Comparison of ENCODE assay signal across 1 cellular context in the genomic region with DNA sequence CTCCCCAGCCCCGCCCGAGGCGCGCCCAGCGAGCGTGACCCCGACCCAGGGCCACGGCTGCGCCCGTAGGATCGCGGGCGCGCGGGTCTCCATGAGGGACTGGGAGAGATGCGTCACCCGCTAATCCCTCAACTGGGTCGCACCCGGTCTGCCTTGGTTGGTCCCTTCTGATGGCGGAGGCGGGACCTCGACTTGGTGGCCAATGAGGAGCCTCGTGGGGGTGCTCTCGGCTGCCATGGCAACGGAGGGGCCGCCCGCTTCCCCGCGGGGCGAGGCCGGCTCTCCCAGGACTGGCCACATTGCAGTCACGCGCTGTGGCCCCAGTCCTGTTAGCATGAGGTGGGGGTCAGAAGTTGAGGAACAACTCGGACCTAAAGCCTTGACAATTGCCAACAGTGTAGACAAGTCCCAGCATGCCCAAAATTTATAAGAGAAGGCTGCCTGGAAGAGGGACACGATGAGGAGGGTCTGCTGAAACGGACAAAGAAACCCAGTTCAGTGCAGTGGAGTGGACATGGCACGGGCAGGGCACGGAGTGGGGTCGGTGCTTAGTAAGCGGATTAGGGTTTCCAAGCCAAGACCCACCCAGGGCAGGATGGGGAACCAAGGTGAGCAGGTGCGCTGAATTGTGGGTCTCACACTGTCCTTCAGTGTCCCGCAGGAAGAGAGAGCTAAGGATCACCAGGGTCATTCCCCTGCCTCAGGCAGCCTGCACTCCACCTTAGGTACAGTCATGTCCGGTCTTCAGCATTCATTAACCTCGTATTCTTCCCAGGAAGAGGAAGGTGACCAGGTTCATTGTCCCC.
TF ChIP-seq lines count a peak whose summit lies in the region.

No MANE protein-coding gene starts in this region.

TF ChIP-seq in HepG2, 621 proteins besides CTCF, POLR2A, EP300 and RAD21:
- no peak for TF ChIP-seq POGZ (CRISPR knock-in tag; IDR thresholded peaks at IDR 0.05)
- TF ChIP-seq ZNF770 (CRISPR knock-in tag; IDR thresholded peaks at IDR 0.05), result no peak
- no peak for TF ChIP-seq ISL2 (CRISPR knock-in tag; IDR thresholded peaks at IDR 0.05)
- no peak for TF ChIP-seq ZNF17 (CRISPR knock-in tag; IDR thresholded peaks at IDR 0.05)
- TF ChIP-seq, protein P1, sequence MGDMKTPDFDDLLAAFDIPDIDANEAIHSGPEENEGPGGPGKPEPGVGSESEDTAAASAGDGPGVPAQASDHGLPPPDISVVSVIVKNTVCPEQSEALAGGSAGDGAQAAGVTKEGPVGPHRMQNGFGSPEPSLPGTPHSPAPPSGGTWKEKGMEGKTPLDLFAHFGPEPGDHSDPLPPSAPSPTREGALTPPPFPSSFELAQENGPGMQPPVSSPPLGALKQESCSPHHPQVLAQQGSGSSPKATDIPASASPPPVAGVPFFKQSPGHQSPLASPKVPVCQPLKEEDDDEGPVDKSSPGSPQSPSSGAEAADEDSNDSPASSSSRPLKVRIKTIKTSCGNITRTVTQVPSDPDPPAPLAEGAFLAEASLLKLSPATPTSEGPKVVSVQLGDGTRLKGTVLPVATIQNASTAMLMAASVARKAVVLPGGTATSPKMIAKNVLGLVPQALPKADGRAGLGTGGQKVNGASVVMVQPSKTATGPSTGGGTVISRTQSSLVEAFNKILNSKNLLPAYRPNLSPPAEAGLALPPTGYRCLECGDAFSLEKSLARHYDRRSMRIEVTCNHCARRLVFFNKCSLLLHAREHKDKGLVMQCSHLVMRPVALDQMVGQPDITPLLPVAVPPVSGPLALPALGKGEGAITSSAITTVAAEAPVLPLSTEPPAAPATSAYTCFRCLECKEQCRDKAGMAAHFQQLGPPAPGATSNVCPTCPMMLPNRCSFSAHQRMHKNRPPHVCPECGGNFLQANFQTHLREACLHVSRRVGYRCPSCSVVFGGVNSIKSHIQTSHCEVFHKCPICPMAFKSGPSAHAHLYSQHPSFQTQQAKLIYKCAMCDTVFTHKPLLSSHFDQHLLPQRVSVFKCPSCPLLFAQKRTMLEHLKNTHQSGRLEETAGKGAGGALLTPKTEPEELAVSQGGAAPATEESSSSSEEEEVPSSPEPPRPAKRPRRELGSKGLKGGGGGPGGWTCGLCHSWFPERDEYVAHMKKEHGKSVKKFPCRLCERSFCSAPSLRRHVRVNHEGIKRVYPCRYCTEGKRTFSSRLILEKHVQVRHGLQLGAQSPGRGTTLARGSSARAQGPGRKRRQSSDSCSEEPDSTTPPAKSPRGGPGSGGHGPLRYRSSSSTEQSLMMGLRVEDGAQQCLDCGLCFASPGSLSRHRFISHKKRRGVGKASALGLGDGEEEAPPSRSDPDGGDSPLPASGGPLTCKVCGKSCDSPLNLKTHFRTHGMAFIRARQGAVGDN (CRISPR knock-in tag; IDR thresholded peaks at IDR 0.05), result peak; percentile 5; the same call in 1 of the 2 replicates
- TF ChIP-seq SMAD1 (CRISPR knock-in tag; IDR thresholded peaks at IDR 0.05; ENCODE audit: borderline replicate concordance, low read depth), result no peak
- TF ChIP-seq, protein P2, sequence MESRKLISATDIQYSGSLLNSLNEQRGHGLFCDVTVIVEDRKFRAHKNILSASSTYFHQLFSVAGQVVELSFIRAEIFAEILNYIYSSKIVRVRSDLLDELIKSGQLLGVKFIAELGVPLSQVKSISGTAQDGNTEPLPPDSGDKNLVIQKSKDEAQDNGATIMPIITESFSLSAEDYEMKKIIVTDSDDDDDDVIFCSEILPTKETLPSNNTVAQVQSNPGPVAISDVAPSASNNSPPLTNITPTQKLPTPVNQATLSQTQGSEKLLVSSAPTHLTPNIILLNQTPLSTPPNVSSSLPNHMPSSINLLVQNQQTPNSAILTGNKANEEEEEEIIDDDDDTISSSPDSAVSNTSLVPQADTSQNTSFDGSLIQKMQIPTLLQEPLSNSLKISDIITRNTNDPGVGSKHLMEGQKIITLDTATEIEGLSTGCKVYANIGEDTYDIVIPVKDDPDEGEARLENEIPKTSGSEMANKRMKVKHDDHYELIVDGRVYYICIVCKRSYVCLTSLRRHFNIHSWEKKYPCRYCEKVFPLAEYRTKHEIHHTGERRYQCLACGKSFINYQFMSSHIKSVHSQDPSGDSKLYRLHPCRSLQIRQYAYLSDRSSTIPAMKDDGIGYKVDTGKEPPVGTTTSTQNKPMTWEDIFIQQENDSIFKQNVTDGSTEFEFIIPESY (CRISPR knock-in tag; IDR thresholded peaks at IDR 0.05), result peak; percentile 40
- TF ChIP-seq TBP (CRISPR knock-in tag; IDR thresholded peaks at IDR 0.05), result no peak
- peak; percentile 24; the same call in 1 of the 2 replicates for TF ChIP-seq SALL1 (CRISPR knock-in tag; IDR thresholded peaks at IDR 0.05)
- no peak for TF ChIP-seq ZNF562 (CRISPR knock-in tag; IDR thresholded peaks at IDR 0.05; ENCODE audit: borderline replicate concordance)
TF ChIP-seq in HepG2: peak in this region for 3.
